13 cellular contexts compared by ENCODE assay signal in the genomic region with DNA sequence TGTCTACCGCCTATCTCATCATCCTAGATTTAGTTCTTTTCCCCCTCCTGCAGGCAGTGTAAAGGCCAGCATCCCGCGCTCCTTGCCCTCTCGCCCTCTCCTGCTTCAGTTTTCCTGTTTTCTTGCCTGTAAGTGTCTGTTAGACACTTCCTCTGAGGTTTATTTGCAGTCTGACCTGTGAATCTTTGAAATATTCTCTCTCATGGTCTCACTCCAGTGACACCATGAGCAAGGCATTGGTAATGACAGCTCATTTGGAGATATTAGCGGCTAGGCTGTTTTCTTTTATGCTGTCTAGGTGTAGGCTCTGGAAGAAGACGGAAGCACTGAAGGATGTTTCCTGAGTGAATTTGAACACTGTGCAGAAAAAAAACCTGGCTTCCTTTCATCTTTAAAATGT.
A peak's percentile ranks its signal among the peaks of the same experiment; 100 is the strongest.
DNase-seq lines count a peak whose midpoint lies in the region; ATAC-seq, FAIRE-seq and TF ChIP-seq lines count a peak whose summit lies in the region.
"Had no signal": no experiment of that assay in that cellular context is flagged by ENCODE, and none has a peak within 500 bp of the region (broad histone marks: within the 10 kb centered on the region; RNA-seq: fewer than 3 reads in every experiment).

No MANE protein-coding gene starts in this region.

- H3K36me3 ChIP-seq in CD4-positive, CD25-positive, alpha-beta regulatory T cell (ENCODE audit: control insufficient read depth, insufficient read depth, low read length): no peaks in the 10 kb centered on the region
- H3K36me3 ChIP-seq in PC-3 (ENCODE audit: low read depth, low read length) (no peaks in the 10 kb centered on the region), left ventricle myocardium inferior (no peaks in the 10 kb centered on the region)
- H3K36me3 ChIP-seq: lower lobe of right lung, pancreas had no signal

- no peak for FAIRE-seq in GM12892 (lab: Jason Lieb, UNC)
- FAIRE-seq: pancreas had no signal

- H3K36me3 Mint-ChIP-seq in CD4-positive, CD25-positive, alpha-beta regulatory T cell: no peaks in the 10 kb centered on the region

- no peaks in the 10 kb centered on the region for H3F3A ChIP-seq in PC-3 (ENCODE audit: low read length, unreplicated experiment)

- peak overlapping the region; percentile 15 to 97 (median 79) for H3K27ac Mint-ChIP-seq in CD4-positive, CD25-positive, alpha-beta regulatory T cell

- H3K27me3 ChIP-seq in CD4-positive, CD25-positive, alpha-beta regulatory T cell (ENCODE audit: control insufficient read depth, insufficient read depth, low read length): no peaks in the 10 kb centered on the region
- H3K27me3 ChIP-seq in PC-3 (ENCODE audit: low read length) (peaks cover 13% of the 10 kb centered on the region; the same call in 1 of the 2 replicates), left ventricle myocardium inferior (ENCODE audit: low read depth) (no peaks in the 10 kb centered on the region)

- CTCF ChIA-PET in PC-3 (lab: Charles Lee): no interaction called here

- peak in 1 of 3 donors; percentile 30 for DNase-seq in CD4-positive, CD25-positive, alpha-beta regulatory T cell
- DNase-seq in PC-3 (peak; percentile 34), left ventricle myocardium inferior (no peak), G401 (ENCODE audit: low spot score) (no peak), GM12892 (ENCODE audit: insufficient read length) (no peak), GM19240 (ENCODE audit: insufficient read length, low spot score) (no peak)
- DNase-seq: amygdala; effector memory CD8-positive, alpha-beta T cell; lower lobe of right lung; NCI-H146; pancreas had no signal

- POLR2A ChIA-PET in PC-3 (lab: Charles Lee; ENCODE audit: unreplicated experiment): no interaction called here

- peak; percentile 46 for TF ChIP-seq CTCF in PC-3 (conservative IDR thresholded peaks at IDR 0.05; ENCODE audit: low read depth, low read length)
- peak; percentile 45 for TF ChIP-seq CTCF in left ventricle myocardium inferior (IDR thresholded peaks at IDR 0.05; ENCODE audit: borderline replicate concordance)

- no peaks in the 10 kb centered on the region for H3K79me2 ChIP-seq in PC-3 (ENCODE audit: low read length)

- in situ Hi-C loops in G401 (cut with HindIII; ENCODE audit: low sequenced_read_pairs): no loop called here

- H3K4me1 Mint-ChIP-seq in CD4-positive, CD25-positive, alpha-beta regulatory T cell: peaks cover 0 to 42% (median 18%) of the 10 kb centered on the region in 4 donors

- no peak for TF ChIP-seq POLR2A in GM12892 (IDR thresholded peaks at IDR 0.05; ENCODE audit: low read depth, low read length)

- no peak for ATAC-seq in CD4-positive, CD25-positive, alpha-beta regulatory T cell (ENCODE audit: low read depth in 2 of 2)
- peak; percentile 43 for ATAC-seq in GM21619 (IDR thresholded peaks at IDR 0.05; ENCODE audit: unreplicated experiment)
- no peak for ATAC-seq in PC-3
- no peak for ATAC-seq in HG02938 (IDR thresholded peaks at IDR 0.05; ENCODE audit: unreplicated experiment)
- ATAC-seq: effector memory CD8-positive, alpha-beta T cell; lower lobe of right lung; pancreas had no signal

- H2AFZ ChIP-seq in PC-3 (ENCODE audit: low read length): no peak overlapping the region

- H3K9me3 Mint-ChIP-seq in CD4-positive, CD25-positive, alpha-beta regulatory T cell: peaks cover 0 to 1% (median 0%) of the 10 kb centered on the region in 7 donors

- H3K4me3 ChIP-seq in CD4-positive, CD25-positive, alpha-beta regulatory T cell (ENCODE audit: low read depth, low read length): no peak overlapping the region
- no peak overlapping the region for H3K4me3 ChIP-seq in PC-3 (ENCODE audit: low read length)
- H3K4me3 ChIP-seq in left ventricle myocardium inferior: no peak overlapping the region
- H3K4me3 ChIP-seq: lower lobe of right lung, pancreas had no signal

- H3K27ac ChIP-seq in CD4-positive, CD25-positive, alpha-beta regulatory T cell (ENCODE audit: insufficient read depth, low read length, poor library complexity, severe bottlenecking): no peak overlapping the region
- H3K27ac ChIP-seq in PC-3 (ENCODE audit: low read length): no peak overlapping the region
- H3K27ac ChIP-seq in left ventricle myocardium inferior (replicated peaks): no peak overlapping the region
- H3K27ac ChIP-seq: lower lobe of right lung, pancreas had no signal

- H3K27me3 Mint-ChIP-seq in CD4-positive, CD25-positive, alpha-beta regulatory T cell: no peaks in the 10 kb centered on the region
- H3K27me3 Mint-ChIP-seq: effector memory CD8-positive, alpha-beta T cell had no signal

- H3K4me3 Mint-ChIP-seq in CD4-positive, CD25-positive, alpha-beta regulatory T cell: peak overlapping the region in 1 of 4 donors; percentile 18
- H3K4me3 Mint-ChIP-seq: effector memory CD8-positive, alpha-beta T cell had no signal

- intact Hi-C loops in PC-3 (cut with micrococcal nuclease) (no loop called here), left ventricle myocardium inferior (cut with micrococcal nuclease) (no loop called here)

- H4K20me1 ChIP-seq in PC-3 (ENCODE audit: low read length): no peaks in the 10 kb centered on the region

- no TSS peak for BruUV-seq in PC-3 (replicated peaks; lab: Mats Ljungman, UMichigan)

- no peaks in the 10 kb centered on the region for H3K9me3 ChIP-seq in CD4-positive, CD25-positive, alpha-beta regulatory T cell (ENCODE audit: control insufficient read depth in 2 of 2, low read length in 2 of 2)
- H3K9me3 ChIP-seq in PC-3 (ENCODE audit: low read length) (no peaks in the 10 kb centered on the region), left ventricle myocardium inferior (replicated peaks) (no peaks in the 10 kb centered on the region)
- H3K9me3 ChIP-seq: lower lobe of right lung, pancreas had no signal

- H3K4me1 ChIP-seq in CD4-positive, CD25-positive, alpha-beta regulatory T cell (ENCODE audit: control insufficient read depth, insufficient read depth, low read length, poor library complexity, severe bottlenecking): peaks cover 7% of the 10 kb centered on the region
- H3K4me1 ChIP-seq in PC-3 (ENCODE audit: insufficient read depth, low read length) (no peaks in the 10 kb centered on the region), left ventricle myocardium inferior (peaks cover 10% of the 10 kb centered on the region)
- H3K4me1 ChIP-seq: pancreas had no signal

- no peak overlapping the region for H3K9ac ChIP-seq in PC-3 (ENCODE audit: low read length)

- H3K9me2 ChIP-seq in PC-3 (replicated peaks; ENCODE audit: low read length): no peaks in the 10 kb centered on the region

- no peak overlapping the region for H3K4me2 ChIP-seq in PC-3 (ENCODE audit: low read length)
